ENCODE assay signal across 20 cellular contexts in genomic region chr15:60717008-60717407, GRCh38.
DNase-seq lines count a peak whose midpoint lies in the region; ATAC-seq and TF ChIP-seq lines count a peak whose summit lies in the region.
"Had no signal": no experiment of that assay in that cellular context is flagged by ENCODE, and none has a peak within 500 bp of the region (broad histone marks: within the 10 kb centered on the region; RNA-seq: fewer than 3 reads in every experiment).

No MANE protein-coding gene starts in this region.

- TF ChIP-seq CTCF in GM12865 (IDR thresholded peaks at IDR 0.05; ENCODE audit: insufficient read depth, low read depth, low read length, missing control alignments) = no peak

- no peak for DNase-seq in activated CD4-positive, alpha-beta T cell treated with anti-CD3 and anti-CD28 coated beads for 36 hours
- no peak for DNase-seq in activated CD4-positive, alpha-beta T cell treated with anti-CD3 and anti-CD28 coated beads, Interleukin-2, amount 50 U/mL, for 48 hours
- DNase-seq in GM12865 (ENCODE audit: low read depth) = peak; percentile 12
- DNase-seq in activated T-helper 1 cell treated with anti-CD3 and anti-CD28 coated beads, Interleukin-12 subunit alpha, Interleukin-12 subunit beta, Interleukin-2, Interleukin-4 antibody, amounts not matched to agents 30 ng/mL and 10 ng/mL and 1 ng/mL, durations not matched to agents 14 hours and 24 hours and 36 hours (ENCODE audit: low spot score) = no peak
- no peak for DNase-seq in stimulated activated effector memory CD8-positive, alpha-beta T cell treated with anti-CD3 and anti-CD28 coated beads, Interleukin-12 subunit alpha, Interleukin-12 subunit beta, amount 100 ng/mL, for 72 hours (ENCODE audit: low spot score in 2 of 2)
- DNase-seq in stimulated activated CD8-positive, alpha-beta memory T cell treated with anti-CD3 and anti-CD28 coated beads, Interleukin-4, amount 100 ng/mL, for 48 hours = no peak
- no peak for DNase-seq in NCI-H2107 (lab: John Stamatoyannopoulos, UW)
- DNase-seq in LoVo (ENCODE audit: low spot score) = no peak
- DNase-seq: Calu3; CD4-positive, CD25-positive, alpha-beta regulatory T cell; COR-L47; DMS53; DMS79 treated with DMSO at 0.1 percent for 48 hours; GF-D8; H9; HFFc6 had no signal

- intact Hi-C loops in activated CD4-positive, alpha-beta T cell treated with anti-CD3 and anti-CD28 coated beads for 36 hours (cut with DNase I, micrococcal nuclease) = no loop called here
- intact Hi-C loops in activated T-helper 1 cell treated with anti-CD3 and anti-CD28 coated beads, Interleukin-12 subunit alpha, Interleukin-12 subunit beta, Interleukin-2, Interleukin-4 antibody, amounts not matched to agents 30 ng/mL and 10 ng/mL and 1 ng/mL, durations not matched to agents 14 hours and 24 hours and 36 hours (cut with micrococcal nuclease) = no loop called here

- ATAC-seq in activated CD4-positive, alpha-beta T cell treated with anti-CD3 and anti-CD28 coated beads for 36 hours = no peak
- no peak for ATAC-seq in stimulated activated effector memory CD8-positive, alpha-beta T cell treated with anti-CD3 and anti-CD28 coated beads, Interleukin-12 subunit alpha, Interleukin-12 subunit beta, amount 100 ng/mL, for 72 hours
- ATAC-seq: GM23338, HCT116 had no signal

- no peaks in the 10 kb centered on the region for H3K9me3 Mint-ChIP-seq in activated CD4-positive, alpha-beta T cell treated with anti-CD3 and anti-CD28 coated beads for 36 hours (ENCODE audit: low read depth)
- peaks cover 6% of the 10 kb centered on the region for H3K9me3 Mint-ChIP-seq in activated T-helper 1 cell treated with anti-CD3 and anti-CD28 coated beads, Interleukin-12 subunit alpha, Interleukin-12 subunit beta, Interleukin-2, Interleukin-4 antibody, amounts not matched to agents 30 ng/mL and 10 ng/mL and 1 ng/mL, durations not matched to agents 14 hours and 24 hours and 36 hours
- no peaks in the 10 kb centered on the region for H3K9me3 Mint-ChIP-seq in stimulated activated effector memory CD8-positive, alpha-beta T cell treated with anti-CD3 and anti-CD28 coated beads, Interleukin-12 subunit alpha, Interleukin-12 subunit beta, amount 100 ng/mL, for 72 hours
- H3K9me3 Mint-ChIP-seq: GM23338, H9, HFFc6 had no signal

- H3K4me1 Mint-ChIP-seq in activated CD4-positive, alpha-beta T cell treated with anti-CD3 and anti-CD28 coated beads for 36 hours = peaks cover 48% of the 10 kb centered on the region
- H3K4me1 Mint-ChIP-seq in activated T-helper 1 cell treated with anti-CD3 and anti-CD28 coated beads, Interleukin-12 subunit alpha, Interleukin-12 subunit beta, Interleukin-2, Interleukin-4 antibody, amounts not matched to agents 30 ng/mL and 10 ng/mL and 1 ng/mL, durations not matched to agents 14 hours and 24 hours and 36 hours (ENCODE audit: low read depth) = peaks cover 69% of the 10 kb centered on the region
- H3K4me1 Mint-ChIP-seq in stimulated activated effector memory CD8-positive, alpha-beta T cell treated with anti-CD3 and anti-CD28 coated beads, Interleukin-12 subunit alpha, Interleukin-12 subunit beta, amount 100 ng/mL, for 72 hours = peaks cover 50% of the 10 kb centered on the region

- CTCF ChIA-PET in activated CD4-positive, alpha-beta T cell treated with anti-CD3 and anti-CD28 coated beads for 36 hours (lab: Charles Lee) = interaction anchor here (0.7 to 0.8 kb wide), 3 partner anchors 11 to 205 kb away, joined by 3 read pairs; no protein-coding TSS in a partner anchor

- no peaks in the 10 kb centered on the region for H3K27me3 Mint-ChIP-seq in activated CD4-positive, alpha-beta T cell treated with anti-CD3 and anti-CD28 coated beads for 36 hours
- H3K27me3 Mint-ChIP-seq in activated T-helper 1 cell treated with anti-CD3 and anti-CD28 coated beads, Interleukin-12 subunit alpha, Interleukin-12 subunit beta, Interleukin-2, Interleukin-4 antibody, amounts not matched to agents 30 ng/mL and 10 ng/mL and 1 ng/mL, durations not matched to agents 14 hours and 24 hours and 36 hours (ENCODE audit: insufficient read depth) = no peaks in the 10 kb centered on the region
- H3K27me3 Mint-ChIP-seq: CD4-positive, CD25-positive, alpha-beta regulatory T cell had no signal

- H3K4me3 Mint-ChIP-seq in activated CD4-positive, alpha-beta T cell treated with anti-CD3 and anti-CD28 coated beads for 36 hours = no peak overlapping the region
- H3K4me3 Mint-ChIP-seq in activated T-helper 1 cell treated with anti-CD3 and anti-CD28 coated beads, Interleukin-12 subunit alpha, Interleukin-12 subunit beta, Interleukin-2, Interleukin-4 antibody, amounts not matched to agents 30 ng/mL and 10 ng/mL and 1 ng/mL, durations not matched to agents 14 hours and 24 hours and 36 hours = peak overlapping the region; percentile 3
- no peak overlapping the region for H3K4me3 Mint-ChIP-seq in stimulated activated effector memory CD8-positive, alpha-beta T cell treated with anti-CD3 and anti-CD28 coated beads, Interleukin-12 subunit alpha, Interleukin-12 subunit beta, amount 100 ng/mL, for 72 hours
- H3K4me3 Mint-ChIP-seq: B cell; CD4-positive, CD25-positive, alpha-beta regulatory T cell; GM23338; H9; HFFc6 had no signal

- POLR2A ChIA-PET in activated CD4-positive, alpha-beta T cell treated with anti-CD3 and anti-CD28 coated beads for 36 hours (lab: Charles Lee) = no interaction called here

- peaks cover 2% of the 10 kb centered on the region for H3K36me3 Mint-ChIP-seq in activated CD4-positive, alpha-beta T cell treated with anti-CD3 and anti-CD28 coated beads for 36 hours (ENCODE audit: low read depth)
- peaks cover 10% of the 10 kb centered on the region for H3K36me3 Mint-ChIP-seq in activated T-helper 1 cell treated with anti-CD3 and anti-CD28 coated beads, Interleukin-12 subunit alpha, Interleukin-12 subunit beta, Interleukin-2, Interleukin-4 antibody, amounts not matched to agents 30 ng/mL and 10 ng/mL and 1 ng/mL, durations not matched to agents 14 hours and 24 hours and 36 hours (ENCODE audit: low read depth)
- H3K36me3 Mint-ChIP-seq in stimulated activated effector memory CD8-positive, alpha-beta T cell treated with anti-CD3 and anti-CD28 coated beads, Interleukin-12 subunit alpha, Interleukin-12 subunit beta, amount 100 ng/mL, for 72 hours = no peaks in the 10 kb centered on the region
- H3K36me3 Mint-ChIP-seq: CD4-positive, CD25-positive, alpha-beta regulatory T cell had no signal

- peak overlapping the region; percentile 12 for H3K27ac Mint-ChIP-seq in activated CD4-positive, alpha-beta T cell treated with anti-CD3 and anti-CD28 coated beads for 36 hours
- peak overlapping the region; percentile 31 for H3K27ac Mint-ChIP-seq in activated T-helper 1 cell treated with anti-CD3 and anti-CD28 coated beads, Interleukin-12 subunit alpha, Interleukin-12 subunit beta, Interleukin-2, Interleukin-4 antibody, amounts not matched to agents 30 ng/mL and 10 ng/mL and 1 ng/mL, durations not matched to agents 14 hours and 24 hours and 36 hours
- H3K27ac Mint-ChIP-seq in stimulated activated effector memory CD8-positive, alpha-beta T cell treated with anti-CD3 and anti-CD28 coated beads, Interleukin-12 subunit alpha, Interleukin-12 subunit beta, amount 100 ng/mL, for 72 hours = peak overlapping the region; percentile 36
- H3K27ac Mint-ChIP-seq: B cell; CD4-positive, CD25-positive, alpha-beta regulatory T cell; GM23338; H9; HFFc6 had no signal

- H3K4me3 ChIP-seq in GM12865 (ENCODE audit: low read depth, low read length) = no peak overlapping the region
- H3K4me3 ChIP-seq: BLaER1, GM23338 had no signal
